In the genomic region with DNA sequence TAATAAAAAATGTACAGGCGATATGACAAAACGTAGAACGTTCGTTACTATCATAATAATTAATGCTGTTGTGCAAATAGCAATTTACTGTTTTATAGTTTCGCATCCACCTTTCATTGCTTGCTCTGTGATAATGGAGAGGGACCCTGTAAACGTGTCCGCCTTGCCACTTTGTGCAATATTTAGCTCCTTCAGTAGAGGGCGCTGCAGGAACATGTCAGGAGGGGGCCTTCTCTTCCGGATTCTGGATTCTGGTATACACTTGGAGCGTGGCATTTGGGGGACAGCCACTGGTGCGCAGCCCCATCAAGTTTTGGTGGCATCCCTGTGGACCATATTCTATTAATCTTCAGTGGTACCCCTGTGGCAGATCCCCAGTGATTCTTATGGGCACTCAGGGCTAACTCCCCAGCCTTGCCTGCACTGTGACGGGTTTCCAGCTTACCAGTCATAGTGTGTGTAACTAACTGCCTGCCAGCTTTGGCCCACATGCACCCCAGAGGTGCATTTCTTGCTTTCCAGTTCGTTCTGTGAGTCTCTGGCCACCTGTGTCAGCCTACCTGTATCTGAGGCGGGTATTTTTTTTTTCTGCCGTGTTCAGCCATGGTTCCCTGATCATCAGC, we compare ENCODE assay signal across 8 cellular contexts.
DNase-seq lines count a peak whose midpoint lies in the region; ATAC-seq, FAIRE-seq and TF ChIP-seq lines count a peak whose summit lies in the region.

No MANE protein-coding gene starts in this region.

- peak; percentile 20 for DNase-seq in activated naive CD8-positive, alpha-beta T cell treated with anti-CD3 and anti-CD28 coated beads, Interleukin-2, amount 50 U/mL, for 24 hours
- no peak for DNase-seq in activated naive CD8-positive, alpha-beta T cell treated with anti-CD3 and anti-CD28 coated beads for 36 hours
- DNase-seq in NCI-H1048 (lab: John Stamatoyannopoulos, UW) (peak; percentile 32), choroid plexus epithelial cell (ENCODE audit: low read depth) (peak; percentile 38), gastrocnemius medialis (peak in 1 of 2 donors; percentile 18), mucosa of gallbladder (ENCODE audit: low spot score) (no peak), HCEC 1CT (no peak), GM12891 (ENCODE audit: insufficient read length, low spot score) (no peak)

- no peaks in the 10 kb centered on the region for H3K4me1 Mint-ChIP-seq in activated naive CD8-positive, alpha-beta T cell treated with anti-CD3 and anti-CD28 coated beads, Interleukin-2, amount 50 U/mL, for 24 hours
- H3K4me1 Mint-ChIP-seq in activated naive CD8-positive, alpha-beta T cell treated with anti-CD3 and anti-CD28 coated beads for 36 hours: no peaks in the 10 kb centered on the region

- no peaks in the 10 kb centered on the region for H3K27me3 ChIP-seq in gastrocnemius medialis

- ATAC-seq in activated naive CD8-positive, alpha-beta T cell treated with anti-CD3 and anti-CD28 coated beads, Interleukin-2, amount 50 U/mL, for 24 hours: no peak
- peak in 1 of 2 donors; percentile 39 for ATAC-seq in gastrocnemius medialis

- H3K4me1 ChIP-seq in gastrocnemius medialis: peaks cover 0 to 7% of the 10 kb centered on the region in 2 donors

- H3K36me3 Mint-ChIP-seq in activated naive CD8-positive, alpha-beta T cell treated with anti-CD3 and anti-CD28 coated beads, Interleukin-2, amount 50 U/mL, for 24 hours (ENCODE audit: low read depth): no peaks in the 10 kb centered on the region
- H3K36me3 Mint-ChIP-seq in activated naive CD8-positive, alpha-beta T cell treated with anti-CD3 and anti-CD28 coated beads for 36 hours: no peaks in the 10 kb centered on the region

- in situ Hi-C loops in gastrocnemius medialis (cut with MboI; ENCODE audit: low sequenced_read_pairs in 4 of 4): no loop called here

- TF ChIP-seq POLR2A in gastrocnemius medialis (IDR thresholded peaks at IDR 0.05) (no peak), GM12891 (IDR thresholded peaks at IDR 0.05; ENCODE audit: low read depth, low read length) (no peak)

- no peak overlapping the region for H3K27ac Mint-ChIP-seq in activated naive CD8-positive, alpha-beta T cell treated with anti-CD3 and anti-CD28 coated beads, Interleukin-2, amount 50 U/mL, for 24 hours
- no peak overlapping the region for H3K27ac Mint-ChIP-seq in activated naive CD8-positive, alpha-beta T cell treated with anti-CD3 and anti-CD28 coated beads for 36 hours

- TF ChIP-seq CTCF in choroid plexus epithelial cell (conservative IDR thresholded peaks at IDR 0.05; ENCODE audit: low read depth, low read length): peak; percentile 74
- peak in 4 of 5 experiments; percentile 39 to 51 (median 46) for TF ChIP-seq CTCF in gastrocnemius medialis (IDR thresholded peaks at IDR 0.05 in 4 of 5, conservative IDR thresholded peaks at IDR 0.05 in 1 of 5)

- no peak overlapping the region for H3K4me3 ChIP-seq in choroid plexus epithelial cell (ENCODE audit: low read depth, low read length)
- H3K4me3 ChIP-seq in gastrocnemius medialis: no peak overlapping the region

- intact Hi-C loops in gastrocnemius medialis (cut with DNase I; ENCODE audit: low total_unique reads): loop anchor here (1.0 kb wide), 2 partner anchors 84 to 232 kb away; no protein-coding TSS in a partner anchor

- H3K4me3 Mint-ChIP-seq in activated naive CD8-positive, alpha-beta T cell treated with anti-CD3 and anti-CD28 coated beads, Interleukin-2, amount 50 U/mL, for 24 hours: no peak overlapping the region
- no peak overlapping the region for H3K4me3 Mint-ChIP-seq in activated naive CD8-positive, alpha-beta T cell treated with anti-CD3 and anti-CD28 coated beads for 36 hours

- no peak overlapping the region for H3K27ac ChIP-seq in gastrocnemius medialis

- H3K36me3 ChIP-seq in gastrocnemius medialis: no peaks in the 10 kb centered on the region

- H3K9me3 Mint-ChIP-seq in activated naive CD8-positive, alpha-beta T cell treated with anti-CD3 and anti-CD28 coated beads, Interleukin-2, amount 50 U/mL, for 24 hours: no peaks in the 10 kb centered on the region
- H3K9me3 Mint-ChIP-seq in activated naive CD8-positive, alpha-beta T cell treated with anti-CD3 and anti-CD28 coated beads for 36 hours: no peaks in the 10 kb centered on the region

- H3K27me3 Mint-ChIP-seq in activated naive CD8-positive, alpha-beta T cell treated with anti-CD3 and anti-CD28 coated beads, Interleukin-2, amount 50 U/mL, for 24 hours: peaks cover 12% of the 10 kb centered on the region
- H3K27me3 Mint-ChIP-seq in activated naive CD8-positive, alpha-beta T cell treated with anti-CD3 and anti-CD28 coated beads for 36 hours: peaks cover 16% of the 10 kb centered on the region

- H3K9me3 ChIP-seq in gastrocnemius medialis: no peaks in the 10 kb centered on the region

- FAIRE-seq in GM12891 (lab: Jason Lieb, UNC): no peak

TF ChIP-seq in GM12891, 5 proteins besides CTCF, POLR2A, EP300 and RAD21:
- TF ChIP-seq SPI1 (IDR thresholded peaks at IDR 0.05; ENCODE audit: low read depth, low read length): no peak
- no peak for TF ChIP-seq POU2F2 (IDR thresholded peaks at IDR 0.05; ENCODE audit: low read depth, low read length)
- no peak for TF ChIP-seq POLR2AphosphoS5 (IDR thresholded peaks at IDR 0.05; ENCODE audit: low read depth, low read length)
- no peak for TF ChIP-seq PAX5 (IDR thresholded peaks at IDR 0.05; ENCODE audit: insufficient read depth, low read length, severe bottlenecking)
- TF ChIP-seq TAF1 (IDR thresholded peaks at IDR 0.05; ENCODE audit: low read depth, low read length): no peak

Comparison
In these comparisons a context has a peak if more than half of its experiments do, and no peak if none do; other contexts are left out.
1. DNase-seq: peak in activated naive CD8-positive, alpha-beta T cell treated with anti-CD3 and anti-CD28 coated beads, Interleukin-2, amount 50 U/mL, for 24 hours (single experiment), NCI-H1048 (single experiment) and choroid plexus epithelial cell (single experiment); none in activated naive CD8-positive, alpha-beta T cell treated with anti-CD3 and anti-CD28 coated beads for 36 hours (single experiment), mucosa of gallbladder (single experiment), HCEC 1CT (single experiment) and GM12891 (single experiment).